In genomic region chr6:145699462-145699861, GRCh38 we compare ENCODE assay signal across 2 cellular contexts.
A peak's percentile ranks its signal among the peaks of the same experiment; 100 is the strongest.
TF ChIP-seq lines count a peak whose summit lies in the region.

No MANE protein-coding gene starts in this region.

TF ChIP-seq in endothelial cell of umbilical vein, 7 proteins besides CTCF, POLR2A, EP300 and RAD21:
- peak; percentile 54 for TF ChIP-seq POLR2AphosphoS5 (IDR thresholded peaks at IDR 0.05; ENCODE audit: insufficient read depth, low read depth, low read length)
- no peak for TF ChIP-seq GATA2 (IDR thresholded peaks at IDR 0.05; ENCODE audit: insufficient read depth, insufficient read length, low read depth, low read length)
- TF ChIP-seq MYC (IDR thresholded peaks at IDR 0.05; ENCODE audit: low read depth, low read length), result no peak
- no peak for TF ChIP-seq EZH2 (IDR thresholded peaks at IDR 0.05; ENCODE audit: borderline replicate concordance, low read depth, low read length, severe bottlenecking)
- peak; percentile 93 for TF ChIP-seq FOS (IDR thresholded peaks at IDR 0.05; ENCODE audit: borderline replicate concordance, insufficient read depth, low read length)
- peak; percentile 94 for TF ChIP-seq JUN (IDR thresholded peaks at IDR 0.05; ENCODE audit: borderline replicate concordance, insufficient read depth, insufficient read length, low read depth)

TF ChIP-seq in GM23338, 12 proteins besides CTCF, POLR2A, EP300 and RAD21:
- TF ChIP-seq ZNF331 (CRISPR knock-in tag; IDR thresholded peaks at IDR 0.05; ENCODE audit: low read depth), result no peak
- no peak for TF ChIP-seq ZNF462 (CRISPR knock-in tag; IDR thresholded peaks at IDR 0.05)
- TF ChIP-seq EZH2phosphoT487 (IDR thresholded peaks at IDR 0.05; ENCODE audit: unreplicated experiment), result no peak
